22 cellular contexts compared by ENCODE assay signal in genomic region chr11:46970913-46971625, GRCh38. TPM values are rescaled to one million over a fixed set of nuclear protein-coding genes. Genes with fewer than 3 reads are reported as not detected.
DNase-seq lines count a peak whose midpoint lies in the region; ATAC-seq lines count a peak whose summit lies in the region.
"Had no signal": no experiment of that assay in that cellular context is flagged by ENCODE, and none has a peak within 500 bp of the region (broad histone marks: within the 10 kb centered on the region; RNA-seq: fewer than 3 reads in every experiment).

No MANE protein-coding gene starts in this region.

- intact Hi-C loops in left colon (cut with DNase I, micrococcal nuclease), result no loop called here

- DNase-seq in NCI-H82 (lab: John Stamatoyannopoulos, UW) (peak; percentile 11), NCI-H82 treated with DMSO at 0.1 percent for 48 hours (lab: John Stamatoyannopoulos, UW; ENCODE audit: unreplicated experiment) (no peak), NCI-H69 (lab: John Stamatoyannopoulos, UW) (peak; percentile 43), left colon (no peak), NCI-H128 (lab: John Stamatoyannopoulos, UW; ENCODE audit: unreplicated experiment) (no peak), NCI-H748 treated with DMSO at 0.1 percent for 48 hours (lab: John Stamatoyannopoulos, UW) (no peak)
- DNase-seq in activated CD4-positive, alpha-beta T cell treated with anti-CD3 and anti-CD28 coated beads, Interleukin-2, amount 50 U/mL, for 4 hours, result no peak
- DNase-seq: AML-193; CD4-positive, alpha-beta memory T cell; COR-L47; DMS53; H7; KBM-7; NCI-H1048; NCI-H1436; NCI-H187; NCI-H2081 treated with DMSO at 0.1 percent for 48 hours; NCI-H2227 treated with DMSO at 0.1 percent for 48 hours; NCI-H526 treated with DMSO at 0.1 percent for 48 hours; NK-92 treated with Interleukin-12 subunit alpha and Interleukin-12 subunit beta, amount 100 ng/mL, for 24 hours; SHP77 had no signal

- ATAC-seq in left colon, result peak; percentile 87

RNA-seq across cellular contexts. Expression of gene CSTPP1, which starts 34.5 kb away (rescaled TPM):
- total RNA-seq in left colon, result 10 to 100 TPM; 27.7 to 34.8 TPM

RNA-seq across cellular contexts. Expression of gene LRP4, which starts 52.7 kb away (rescaled TPM):
- total RNA-seq in left colon, result 10 to 100 TPM in 1 of 2 donors, 1 to 10 TPM in 1; 6.7 to 43.3 TPM
- total RNA-seq: CD4-positive, alpha-beta memory T cell; T-helper 1 cell treated with Interleukin-12 subunit alpha and Interleukin-12 subunit beta and Interleukin-4 antibody, amounts not matched to agents 30 ng/mL and 1 ng/mL, for 36 hours had no signal

Comparison
In these comparisons a context has a peak if more than half of its experiments do, and no peak if none do; other contexts are left out.
1. DNase-seq: peak in NCI-H82 (single experiment) and NCI-H69 (single experiment); none in NCI-H82 treated with DMSO at 0.1 percent for 48 hours (single experiment), left colon (0 of 2), activated CD4-positive, alpha-beta T cell treated with anti-CD3 and anti-CD28 coated beads, Interleukin-2, amount 50 U/mL, for 4 hours (0 of 2), NCI-H128 (single experiment) and NCI-H748 treated with DMSO at 0.1 percent for 48 hours (single experiment).